2 cellular contexts compared by ENCODE assay signal in the genomic region with DNA sequence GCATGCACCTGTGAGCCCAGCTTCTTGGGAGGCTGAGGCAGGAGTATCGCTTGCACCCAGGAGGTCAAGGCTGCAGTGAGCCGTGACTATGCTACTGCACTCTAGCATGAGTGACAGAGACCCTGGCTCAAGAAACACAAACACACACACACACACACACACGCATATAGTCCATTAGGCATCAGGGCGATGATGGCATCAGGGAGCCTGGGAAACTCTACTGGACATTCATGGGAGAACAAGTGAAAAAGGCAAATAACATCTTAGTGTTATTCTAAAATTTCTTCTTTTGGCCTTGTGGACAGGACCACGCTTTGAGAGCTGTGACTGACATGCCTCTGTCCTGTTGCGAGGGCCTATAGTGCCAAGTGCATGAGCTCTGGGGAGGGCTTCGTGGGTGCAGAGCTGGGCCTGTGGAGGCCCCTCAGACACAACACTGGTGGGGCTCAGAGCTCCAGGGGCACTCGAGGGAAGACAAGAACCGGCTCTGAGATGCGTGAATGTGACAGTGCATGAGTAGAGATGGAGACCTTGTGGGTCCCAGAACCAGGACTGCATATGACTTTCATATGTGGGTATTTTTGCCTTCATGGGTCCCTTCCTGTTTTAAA.
TF ChIP-seq lines count a peak whose summit lies in the region.

No MANE protein-coding gene starts in this region.

TF ChIP-seq in HEK293, 187 proteins besides CTCF, POLR2A, EP300 and RAD21:
- TF ChIP-seq KLF9 (tag by site-specific recombination; IDR thresholded peaks at IDR 0.05; ENCODE audit: low read depth) (no peak), REPIN1 (tag by site-specific recombination; IDR thresholded peaks at IDR 0.05; ENCODE audit: low read depth) (0 out of 2 replicates have a peak, but pooled peaks have one; percentile 14)

TF ChIP-seq in K562, 482 proteins besides CTCF, POLR2A, EP300 and RAD21:
- TF ChIP-seq CBX1 (IDR thresholded peaks at IDR 0.05; ENCODE audit: low read depth) (no peak), EHMT2 (IDR thresholded peaks at IDR 0.05) (no peak), TAF7 (tag; IDR thresholded peaks at IDR 0.05) (no peak), SRF (CRISPR knock-in tag; IDR thresholded peaks at IDR 0.05) (no peak), ZNF445 (CRISPR knock-in tag; IDR thresholded peaks at IDR 0.05; ENCODE audit: low read depth) (no peak), HNRNPH1 (optimal IDR thresholded peaks at IDR 0.05; ENCODE audit: low read depth, low read length) (no peak), ZFP36 (IDR thresholded peaks at IDR 0.05; ENCODE audit: low read depth, low read length, partially characterized antibody) (no peak)
- TF ChIP-seq, protein P1, sequence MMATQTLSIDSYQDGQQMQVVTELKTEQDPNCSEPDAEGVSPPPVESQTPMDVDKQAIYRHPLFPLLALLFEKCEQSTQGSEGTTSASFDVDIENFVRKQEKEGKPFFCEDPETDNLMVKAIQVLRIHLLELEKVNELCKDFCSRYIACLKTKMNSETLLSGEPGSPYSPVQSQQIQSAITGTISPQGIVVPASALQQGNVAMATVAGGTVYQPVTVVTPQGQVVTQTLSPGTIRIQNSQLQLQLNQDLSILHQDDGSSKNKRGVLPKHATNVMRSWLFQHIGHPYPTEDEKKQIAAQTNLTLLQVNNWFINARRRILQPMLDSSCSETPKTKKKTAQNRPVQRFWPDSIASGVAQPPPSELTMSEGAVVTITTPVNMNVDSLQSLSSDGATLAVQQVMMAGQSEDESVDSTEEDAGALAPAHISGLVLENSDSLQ (IDR thresholded peaks at IDR 0.05) = no peak
